1 cellular context compared by ENCODE assay signal in the genomic region with DNA sequence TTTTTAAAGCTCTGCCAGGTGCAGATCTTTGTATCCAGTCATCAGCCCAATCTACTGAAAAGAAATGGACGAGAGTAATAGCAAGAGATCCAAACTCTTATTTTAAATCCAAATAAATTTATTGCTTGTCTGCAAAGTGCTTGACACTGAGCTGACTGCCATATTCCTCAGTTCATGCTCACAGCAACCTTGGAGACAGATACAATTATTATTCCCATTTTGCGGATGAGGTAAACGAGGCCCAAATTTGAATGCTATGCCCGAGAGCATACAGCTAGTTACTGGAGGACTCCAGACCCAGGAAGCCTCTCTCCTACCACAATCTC.
TF ChIP-seq lines count a peak whose summit lies in the region.

No MANE protein-coding gene starts in this region.

TF ChIP-seq in H1, 55 proteins besides CTCF, POLR2A, EP300 and RAD21:
- TF ChIP-seq FOSL1 (IDR thresholded peaks at IDR 0.05; ENCODE audit: insufficient read depth, low read depth, low read length) (no peak), KDM4A (IDR thresholded peaks at IDR 0.05; ENCODE audit: low read depth, low read length, severe bottlenecking) (no peak), RNF2 (IDR thresholded peaks at IDR 0.05; ENCODE audit: borderline replicate concordance, low read depth, low read length, missing control alignments, poor library complexity, severe bottlenecking) (no peak), CTBP2 (IDR thresholded peaks at IDR 0.05; ENCODE audit: borderline replicate concordance, insufficient read depth, insufficient read length, low read length) (no peak), CBX5 (IDR thresholded peaks at IDR 0.05; ENCODE audit: low read depth, low read length) (no peak), RXRA (IDR thresholded peaks at IDR 0.05; ENCODE audit: insufficient read depth, low read depth, low read length) (no peak), BRCA1 (IDR thresholded peaks at IDR 0.05; ENCODE audit: low read depth, low read length) (no peak), TAF7 (optimal IDR thresholded peaks at IDR 0.05; ENCODE audit: borderline replicate concordance, low read depth, low read length) (no peak), SAP30 (IDR thresholded peaks at IDR 0.05; ENCODE audit: insufficient read depth, insufficient replicate concordance, low read length) (no peak), BCL11A (IDR thresholded peaks at IDR 0.05; ENCODE audit: low read depth in 2 of 2, low read length in 2 of 2) (no peak), GTF2F1 (IDR thresholded peaks at IDR 0.05; ENCODE audit: borderline replicate concordance, low read depth, low read length) (no peak), POU5F1 (IDR thresholded peaks at IDR 0.05; ENCODE audit: low read depth, low read length) (no peak), RBBP5 (IDR thresholded peaks at IDR 0.05; ENCODE audit: borderline replicate concordance, low read depth, low read length) (no peak), CEBPB (IDR thresholded peaks at IDR 0.05; ENCODE audit: low read depth, low read length) (no peak), MAFK (IDR thresholded peaks at IDR 0.05; ENCODE audit: low read depth, low read length) (no peak), BACH1 (IDR thresholded peaks at IDR 0.05; ENCODE audit: low read length) (no peak), YY1 (IDR thresholded peaks at IDR 0.05; ENCODE audit: low read depth, low read length) (no peak), HDAC2 (IDR thresholded peaks at IDR 0.05; ENCODE audit: borderline replicate concordance in 1 of 2, low read depth in 2 of 2, low read length in 2 of 2) (no peak)
- TF ChIP-seq, protein P1, sequence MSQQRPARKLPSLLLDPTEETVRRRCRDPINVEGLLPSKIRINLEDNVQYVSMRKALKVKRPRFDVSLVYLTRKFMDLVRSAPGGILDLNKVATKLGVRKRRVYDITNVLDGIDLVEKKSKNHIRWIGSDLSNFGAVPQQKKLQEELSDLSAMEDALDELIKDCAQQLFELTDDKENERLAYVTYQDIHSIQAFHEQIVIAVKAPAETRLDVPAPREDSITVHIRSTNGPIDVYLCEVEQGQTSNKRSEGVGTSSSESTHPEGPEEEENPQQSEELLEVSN (IDR thresholded peaks at IDR 0.05): no peak
